In genomic region chr12:94718114-94718513, GRCh38 we compare ENCODE assay signal across 1 cellular context.
TF ChIP-seq lines count a peak whose summit lies in the region.

No MANE protein-coding gene starts in this region.

TF ChIP-seq in HEK293, 187 proteins besides CTCF, POLR2A, EP300 and RAD21 (continued from another document):
- TF ChIP-seq, protein P1, sequence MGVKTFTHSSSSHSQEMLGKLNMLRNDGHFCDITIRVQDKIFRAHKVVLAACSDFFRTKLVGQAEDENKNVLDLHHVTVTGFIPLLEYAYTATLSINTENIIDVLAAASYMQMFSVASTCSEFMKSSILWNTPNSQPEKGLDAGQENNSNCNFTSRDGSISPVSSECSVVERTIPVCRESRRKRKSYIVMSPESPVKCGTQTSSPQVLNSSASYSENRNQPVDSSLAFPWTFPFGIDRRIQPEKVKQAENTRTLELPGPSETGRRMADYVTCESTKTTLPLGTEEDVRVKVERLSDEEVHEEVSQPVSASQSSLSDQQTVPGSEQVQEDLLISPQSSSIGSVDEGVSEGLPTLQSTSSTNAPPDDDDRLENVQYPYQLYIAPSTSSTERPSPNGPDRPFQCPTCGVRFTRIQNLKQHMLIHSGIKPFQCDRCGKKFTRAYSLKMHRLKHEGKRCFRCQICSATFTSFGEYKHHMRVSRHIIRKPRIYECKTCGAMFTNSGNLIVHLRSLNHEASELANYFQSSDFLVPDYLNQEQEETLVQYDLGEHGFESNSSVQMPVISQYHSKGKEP (tag by site-specific recombination; IDR thresholded peaks at IDR 0.05) = no peak
- no peak for TF ChIP-seq GLI4 (tag by site-specific recombination; IDR thresholded peaks at IDR 0.05)
- no peak for TF ChIP-seq ZFP3 (tag by site-specific recombination; IDR thresholded peaks at IDR 0.05; ENCODE audit: low read depth)
- TF ChIP-seq, protein P2, sequence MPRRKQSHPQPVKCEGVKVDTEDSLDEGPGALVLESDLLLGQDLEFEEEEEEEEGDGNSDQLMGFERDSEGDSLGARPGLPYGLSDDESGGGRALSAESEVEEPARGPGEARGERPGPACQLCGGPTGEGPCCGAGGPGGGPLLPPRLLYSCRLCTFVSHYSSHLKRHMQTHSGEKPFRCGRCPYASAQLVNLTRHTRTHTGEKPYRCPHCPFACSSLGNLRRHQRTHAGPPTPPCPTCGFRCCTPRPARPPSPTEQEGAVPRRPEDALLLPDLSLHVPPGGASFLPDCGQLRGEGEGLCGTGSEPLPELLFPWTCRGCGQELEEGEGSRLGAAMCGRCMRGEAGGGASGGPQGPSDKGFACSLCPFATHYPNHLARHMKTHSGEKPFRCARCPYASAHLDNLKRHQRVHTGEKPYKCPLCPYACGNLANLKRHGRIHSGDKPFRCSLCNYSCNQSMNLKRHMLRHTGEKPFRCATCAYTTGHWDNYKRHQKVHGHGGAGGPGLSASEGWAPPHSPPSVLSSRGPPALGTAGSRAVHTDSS (tag by site-specific recombination; IDR thresholded peaks at IDR 0.05) = no peak
- TF ChIP-seq, protein P3, sequence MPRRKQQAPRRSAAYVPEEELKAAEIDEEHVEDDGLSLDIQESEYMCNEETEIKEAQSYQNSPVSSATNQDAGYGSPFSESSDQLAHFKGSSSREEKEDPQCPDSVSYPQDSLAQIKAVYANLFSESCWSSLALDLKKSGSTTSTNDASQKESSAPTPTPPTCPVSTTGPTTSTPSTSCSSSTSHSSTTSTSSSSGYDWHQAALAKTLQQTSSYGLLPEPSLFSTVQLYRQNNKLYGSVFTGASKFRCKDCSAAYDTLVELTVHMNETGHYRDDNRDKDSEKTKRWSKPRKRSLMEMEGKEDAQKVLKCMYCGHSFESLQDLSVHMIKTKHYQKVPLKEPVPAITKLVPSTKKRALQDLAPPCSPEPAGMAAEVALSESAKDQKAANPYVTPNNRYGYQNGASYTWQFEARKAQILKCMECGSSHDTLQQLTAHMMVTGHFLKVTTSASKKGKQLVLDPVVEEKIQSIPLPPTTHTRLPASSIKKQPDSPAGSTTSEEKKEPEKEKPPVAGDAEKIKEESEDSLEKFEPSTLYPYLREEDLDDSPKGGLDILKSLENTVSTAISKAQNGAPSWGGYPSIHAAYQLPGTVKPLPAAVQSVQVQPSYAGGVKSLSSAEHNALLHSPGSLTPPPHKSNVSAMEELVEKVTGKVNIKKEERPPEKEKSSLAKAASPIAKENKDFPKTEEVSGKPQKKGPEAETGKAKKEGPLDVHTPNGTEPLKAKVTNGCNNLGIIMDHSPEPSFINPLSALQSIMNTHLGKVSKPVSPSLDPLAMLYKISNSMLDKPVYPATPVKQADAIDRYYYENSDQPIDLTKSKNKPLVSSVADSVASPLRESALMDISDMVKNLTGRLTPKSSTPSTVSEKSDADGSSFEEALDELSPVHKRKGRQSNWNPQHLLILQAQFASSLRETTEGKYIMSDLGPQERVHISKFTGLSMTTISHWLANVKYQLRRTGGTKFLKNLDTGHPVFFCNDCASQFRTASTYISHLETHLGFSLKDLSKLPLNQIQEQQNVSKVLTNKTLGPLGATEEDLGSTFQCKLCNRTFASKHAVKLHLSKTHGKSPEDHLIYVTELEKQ (tag by site-specific recombination; IDR thresholded peaks at IDR 0.05; ENCODE audit: borderline replicate concordance) = no peak
- TF ChIP-seq KLF17 (tag by site-specific recombination; IDR thresholded peaks at IDR 0.05) = no peak
- TF ChIP-seq, protein P4, sequence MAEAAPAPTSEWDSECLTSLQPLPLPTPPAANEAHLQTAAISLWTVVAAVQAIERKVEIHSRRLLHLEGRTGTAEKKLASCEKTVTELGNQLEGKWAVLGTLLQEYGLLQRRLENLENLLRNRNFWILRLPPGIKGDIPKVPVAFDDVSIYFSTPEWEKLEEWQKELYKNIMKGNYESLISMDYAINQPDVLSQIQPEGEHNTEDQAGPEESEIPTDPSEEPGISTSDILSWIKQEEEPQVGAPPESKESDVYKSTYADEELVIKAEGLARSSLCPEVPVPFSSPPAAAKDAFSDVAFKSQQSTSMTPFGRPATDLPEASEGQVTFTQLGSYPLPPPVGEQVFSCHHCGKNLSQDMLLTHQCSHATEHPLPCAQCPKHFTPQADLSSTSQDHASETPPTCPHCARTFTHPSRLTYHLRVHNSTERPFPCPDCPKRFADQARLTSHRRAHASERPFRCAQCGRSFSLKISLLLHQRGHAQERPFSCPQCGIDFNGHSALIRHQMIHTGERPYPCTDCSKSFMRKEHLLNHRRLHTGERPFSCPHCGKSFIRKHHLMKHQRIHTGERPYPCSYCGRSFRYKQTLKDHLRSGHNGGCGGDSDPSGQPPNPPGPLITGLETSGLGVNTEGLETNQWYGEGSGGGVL (tag by site-specific recombination; IDR thresholded peaks at IDR 0.05) = no peak
- TF ChIP-seq ZNF707 (tag by site-specific recombination; IDR thresholded peaks at IDR 0.05) = peak; percentile 56; the same call in 1 of the 2 replicates
